In the genomic region with DNA sequence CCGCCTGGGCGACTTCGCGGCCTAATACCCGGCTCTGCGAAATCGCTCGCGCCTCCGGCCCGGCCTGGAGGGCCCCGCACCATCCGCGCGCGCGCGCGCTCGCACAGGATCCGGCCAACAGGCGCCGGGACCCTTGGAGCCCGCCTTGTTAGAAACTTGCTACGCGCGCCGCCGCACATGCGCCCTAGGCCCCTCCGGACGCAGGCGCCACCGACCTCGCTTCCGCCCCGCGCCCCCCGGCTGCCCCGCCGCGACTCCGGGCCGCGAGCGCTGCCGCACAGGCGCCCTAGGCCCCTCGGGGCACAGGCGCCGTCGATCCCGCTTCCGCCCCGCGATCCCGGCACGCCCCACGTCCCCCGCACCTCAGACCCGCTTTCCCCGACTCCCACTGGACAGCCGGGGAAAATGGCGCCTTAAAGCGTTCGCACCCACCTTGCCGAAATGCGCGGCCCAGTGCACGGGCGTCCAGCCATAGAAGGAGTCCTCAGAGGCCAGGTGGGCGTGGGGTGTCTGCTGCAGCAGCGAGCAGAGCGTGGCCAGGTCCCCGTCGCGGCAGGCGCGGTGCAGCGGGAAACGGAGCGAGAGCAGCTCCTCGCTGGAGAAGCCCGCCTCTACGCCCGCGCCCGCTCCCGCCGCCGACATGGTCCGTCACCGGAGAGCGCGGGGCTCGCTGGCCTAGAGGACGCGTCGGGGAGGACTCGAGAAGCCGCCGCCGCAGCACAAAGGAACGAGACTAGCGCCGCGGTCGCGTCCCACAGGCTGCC, we compare ENCODE assay signal across 8 cellular contexts. TPM values are rescaled to one million over a fixed set of nuclear protein-coding genes. Genes with fewer than 3 reads are reported as not detected.
DNase-seq lines count a peak whose midpoint lies in the region; ATAC-seq and TF ChIP-seq lines count a peak whose summit lies in the region.

No MANE protein-coding gene starts in this region.

- H3K27me3 ChIP-seq in SJCRH30 (no peaks in the 10 kb centered on the region), suprapubic skin (no peaks in the 10 kb centered on the region)

- TF ChIP-seq CTCF in suprapubic skin (IDR thresholded peaks at IDR 0.05), result no peak

- under 1% methylated on average over 50 of the region's 109 CpGs for WGBS in suprapubic skin

- H3K9me3 ChIP-seq in SJCRH30 (replicated peaks) (no peaks in the 10 kb centered on the region), suprapubic skin (no peaks in the 10 kb centered on the region)

- peak; percentile 36 to 63 for TF ChIP-seq POLR2A in suprapubic skin (IDR thresholded peaks at IDR 0.05)

- no peak for TF ChIP-seq EP300 in suprapubic skin (IDR thresholded peaks at IDR 0.05)

- H3K27ac ChIP-seq in SJCRH30 (peak overlapping the region; percentile 98), suprapubic skin (peak overlapping the region; percentile 97)

- DNase-seq in Daoy (ENCODE audit: low read depth) (peak; percentile 79), HuH-7.5 (ENCODE audit: low spot score) (peak; percentile 27), SJCRH30 (peak; percentile 86 to 90), germinal center (ENCODE audit: low spot score) (peak; percentile 84), occipital lobe (lab: John Stamatoyannopoulos, UW) (peak; percentile 73), suprapubic skin (ENCODE audit: low spot score in 2 of 2) (peak in 1 of 2 donors; percentile 83)
- peak; percentile 52 to 67 (median 62) for DNase-seq in activated naive CD4-positive, alpha-beta T cell (lab: John Stamatoyannopoulos, UW)

- peak; percentile 34 for ATAC-seq in GM21526 (IDR thresholded peaks at IDR 0.05; ENCODE audit: low FRiP score, unreplicated experiment)

- peak overlapping the region; percentile 100 for H3K4me3 ChIP-seq in SJCRH30
- H3K4me3 ChIP-seq in suprapubic skin, result peak overlapping the region; percentile 77

- H3K36me3 ChIP-seq in SJCRH30 (peaks cover 13% of the 10 kb centered on the region), suprapubic skin (peaks cover 8% of the 10 kb centered on the region)

- H3K4me1 ChIP-seq in SJCRH30, result peaks cover 21% of the 10 kb centered on the region; the same call in 1 of the 2 replicates
- H3K4me1 ChIP-seq in suprapubic skin, result peaks cover 51% of the 10 kb centered on the region

RNA-seq across cellular contexts. Expression of a gene that starts 0.4 kb away (rescaled TPM):
- total RNA-seq in Daoy (2014; rRNA removed; shearing (Covaris generic)), result 25.2 and 30.3 TPM in 2 replicates
- 57.0 and 68.2 TPM in 2 replicates for total RNA-seq in SJCRH30 (2014; rRNA removed; shearing (Covaris generic))
- 195 TPM for total RNA-seq in occipital lobe
- 10 to 100 TPM; 39.5 to 94.4 (median 56.2) TPM for total RNA-seq in suprapubic skin
